ENCODE assay signal across 16 cellular contexts in genomic region chr10:69265521-69265920, GRCh38. TPM values are rescaled to one million over a fixed set of nuclear protein-coding genes. Genes with fewer than 3 reads are reported as not detected.
DNase-seq lines count a peak whose midpoint lies in the region; ATAC-seq, FAIRE-seq and TF ChIP-seq lines count a peak whose summit lies in the region.
"Had no signal": no experiment of that assay in that cellular context is flagged by ENCODE, and none has a peak within 500 bp of the region (broad histone marks: within the 10 kb centered on the region; RNA-seq: fewer than 3 reads in every experiment).

No MANE protein-coding gene starts in this region.

- 91% methylated on average over 9 of the region's 17 CpGs for WGBS in mammary epithelial cell (ENCODE audit: low coverage, missing lambda C conversion rate)
- WGBS in K562 (ENCODE audit: insufficient coverage, low coverage, missing lambda C conversion rate): 49% methylated on average over 17 of the region's 17 CpGs

- no peaks in the 10 kb centered on the region for H3K36me3 ChIP-seq in mammary epithelial cell (ENCODE audit: insufficient read depth, low read length)
- no peaks in the 10 kb centered on the region for H3K36me3 ChIP-seq in K562 (ENCODE audit: control insufficient read depth, insufficient read depth, low read length)
- no peaks in the 10 kb centered on the region for H3K36me3 ChIP-seq in mucosa of descending colon (ENCODE audit: low read depth)
- no peaks in the 10 kb centered on the region for H3K36me3 ChIP-seq in A673 (ENCODE audit: insufficient read depth, low read length, poor library complexity, severe bottlenecking)

- H3K4me3 ChIP-seq in mammary epithelial cell (replicated peaks in 1 of 3; ENCODE audit: insufficient read depth in 1 of 3, low read depth in 2 of 3, low read length in 3 of 3) (no peak overlapping the region), K562 (no peak overlapping the region), mucosa of descending colon (no peak overlapping the region), A673 (ENCODE audit: low read depth, low read length, poor library complexity, severe bottlenecking) (no peak overlapping the region)
- H3K4me3 ChIP-seq: GM12878 had no signal

- DNase-seq in MCF 10A (ENCODE audit: unreplicated experiment): peak; percentile 39
- DNase-seq in mammary epithelial cell: no peak
- no peak for DNase-seq in K562 (ENCODE audit: extremely low read depth in 1 of 4, low spot score in 3 of 4)
- DNase-seq in mucosa of descending colon: peak in 2 of 3 donors; percentile 7 to 46
- no peak for DNase-seq in NCI-H2107 (lab: John Stamatoyannopoulos, UW)
- DNase-seq in A673 (ENCODE audit: low spot score): no peak
- DNase-seq in NCI-H748 (lab: John Stamatoyannopoulos, UW; ENCODE audit: unreplicated experiment): no peak
- DNase-seq: C1 segment of cervical spinal cord; Calu3; CD4-positive, alpha-beta T cell; DMS 273 treated with DMSO at 0.1 percent for 48 hours; GOT3; H9 had no signal

- in situ Hi-C loops in mammary epithelial cell (cut with MboI; ENCODE audit: low sequenced_read_pairs in 2 of 2) (loop anchor here in 1 of 2 donors (25.0 kb wide), 1 partner anchor 347 kb away; no protein-coding TSS in a partner anchor), K562 (cut with MboI) (no loop called here)

- H4K20me1 ChIP-seq in mammary epithelial cell (ENCODE audit: insufficient read depth, low read length): no peaks in the 10 kb centered on the region
- no peaks in the 10 kb centered on the region for H4K20me1 ChIP-seq in K562 (replicated peaks; ENCODE audit: control insufficient read depth, insufficient read depth, low read length)

- no peak for TF ChIP-seq POLR2A in K562 (conservative IDR thresholded peaks at IDR 0.05)

- ATAC-seq in K562 (peak; percentile 16; the same call in 1 of the 3 replicates), mucosa of descending colon (peak; percentile 61), HG03571 (IDR thresholded peaks at IDR 0.05; ENCODE audit: unreplicated experiment) (no peak)
- ATAC-seq: GM12878 had no signal

- H3K27me3 Mint-ChIP-seq in MCF 10A (ENCODE audit: insufficient read depth, unreplicated experiment): no peaks in the 10 kb centered on the region
- H3K27me3 Mint-ChIP-seq: CD4-positive, alpha-beta T cell had no signal

- no peaks in the 10 kb centered on the region for H3K9me3 Mint-ChIP-seq in MCF 10A (ENCODE audit: unreplicated experiment)
- H3K9me3 Mint-ChIP-seq: CD4-positive, alpha-beta T cell; H9 had no signal

- no TSS peak for BruUV-seq in MCF 10A (replicated peaks; lab: Mats Ljungman, UMichigan)
- no TSS peak for BruUV-seq in mammary epithelial cell (replicated peaks; lab: Mats Ljungman, UMichigan)
- BruUV-seq in K562 (replicated peaks; lab: Mats Ljungman, UMichigan): no TSS peak
- BruUV-seq in A673 (replicated peaks; lab: Mats Ljungman, UMichigan): no TSS peak

- no peak overlapping the region for H3K27ac Mint-ChIP-seq in MCF 10A (ENCODE audit: low read depth, unreplicated experiment)
- H3K27ac Mint-ChIP-seq: B cell; CD4-positive, alpha-beta T cell; H9 had no signal

- dilution Hi-C loops in mammary epithelial cell (cut with HindIII; ENCODE audit: low sequenced_read_pairs): no loop called here

- no peak overlapping the region for H2AFZ ChIP-seq in mammary epithelial cell (ENCODE audit: low read depth, low read length)
- no peak overlapping the region for H2AFZ ChIP-seq in K562 (ENCODE audit: low read depth, low read length)

- H3K27ac ChIP-seq in mammary epithelial cell (ENCODE audit: insufficient read depth, low read depth, low read length) (no peak overlapping the region), K562 (ENCODE audit: extremely low read depth, low read depth, low read length) (no peak overlapping the region), A673 (ENCODE audit: low read depth, low read length, poor library complexity, severe bottlenecking) (no peak overlapping the region)

- H3K4me3 Mint-ChIP-seq in MCF 10A (ENCODE audit: unreplicated experiment): no peak overlapping the region
- H3K4me3 Mint-ChIP-seq: B cell; CD4-positive, alpha-beta T cell; H9 had no signal

- no peak overlapping the region for H3K9ac ChIP-seq in mammary epithelial cell (ENCODE audit: insufficient read depth, low read length)
- no peak overlapping the region; a peak in 1 of 4 replicates for H3K9ac ChIP-seq in K562 (ENCODE audit: insufficient read depth in 1 of 2, low read depth in 2 of 2, low read length in 2 of 2)

- H3K9me3 ChIP-seq in mammary epithelial cell (replicated peaks; ENCODE audit: insufficient read depth, low read length) (no peaks in the 10 kb centered on the region), K562 (replicated peaks; ENCODE audit: control insufficient read depth, insufficient read depth, low read depth, low read length) (no peaks in the 10 kb centered on the region), mucosa of descending colon (no peaks in the 10 kb centered on the region), A673 (ENCODE audit: low read depth, low read length, poor library complexity, severe bottlenecking) (no peaks in the 10 kb centered on the region)

- no peak for FAIRE-seq in K562 (lab: Jason Lieb, UNC)
- FAIRE-seq: GM12878 had no signal

- H3K4me1 Mint-ChIP-seq in MCF 10A (ENCODE audit: insufficient read depth, unreplicated experiment): peaks cover 30% of the 10 kb centered on the region

- no peak for TF ChIP-seq RAD21 in K562 (CRISPR knock-in tag; conservative IDR thresholded peaks at IDR 0.05 in 1 of 2, IDR thresholded peaks at IDR 0.05 in 1 of 2)

- TF ChIP-seq CTCF in MCF 10A (IDR thresholded peaks at IDR 0.05; ENCODE audit: unreplicated experiment) (no peak), mammary epithelial cell (conservative IDR thresholded peaks at IDR 0.05 in 1 of 2, IDR thresholded peaks at IDR 0.05 in 1 of 2; ENCODE audit: extremely low read depth in 1 of 2, insufficient read depth in 1 of 2, low read depth in 1 of 2, low read length in 2 of 2) (no peak), K562 (IDR thresholded peaks at IDR 0.05 in 2 of 3, conservative IDR thresholded peaks at IDR 0.05 in 1 of 3; ENCODE audit: insufficient read depth in 2 of 3, low read depth in 1 of 3, low read length in 3 of 3) (no peak), mucosa of descending colon (IDR thresholded peaks at IDR 0.05) (no peak), A673 (conservative IDR thresholded peaks at IDR 0.05; ENCODE audit: low read depth, low read length) (no peak)

- no peaks in the 10 kb centered on the region for H3K9me1 ChIP-seq in K562 (ENCODE audit: control insufficient read depth, insufficient read depth, low read length)

- H3K4me1 ChIP-seq in mammary epithelial cell (ENCODE audit: insufficient read depth, low read length): no peaks in the 10 kb centered on the region
- H3K4me1 ChIP-seq in K562 (replicated peaks in 1 of 2; ENCODE audit: control insufficient read depth in 2 of 2, insufficient read depth in 2 of 2, low read length in 2 of 2): peaks cover 0 to 5% of the 10 kb centered on the region in 2 experiments; a peak in 2 of 5 replicates
- H3K4me1 ChIP-seq in mucosa of descending colon (ENCODE audit: low read depth): no peaks in the 10 kb centered on the region
- no peaks in the 10 kb centered on the region for H3K4me1 ChIP-seq in A673 (ENCODE audit: insufficient read depth, low read length, poor library complexity, severe bottlenecking)

- POLR2A ChIA-PET in MCF 10A (lab: Yijun Ruan, JAX): interaction anchor here (1.6 kb wide), 1 partner anchor 85 kb away, joined by 3 read pairs; the partner anchor contains the start of gene SUPV3L1
- POLR2A ChIA-PET in K562 (lab: Yijun Ruan, JAX): interaction anchor here (0.6 to 1.5 kb wide), 5 partner anchors 9 to 125 kb away, joined by 3 to 5 read pairs (median 3); no protein-coding TSS in a partner anchor
- POLR2A ChIA-PET in A673 (lab: Charles Lee; ENCODE audit: low non-redundant PET): no interaction called here

- H3K79me2 ChIP-seq in mammary epithelial cell (ENCODE audit: insufficient read depth, low read length): no peaks in the 10 kb centered on the region
- no peaks in the 10 kb centered on the region for H3K79me2 ChIP-seq in K562 (ENCODE audit: control insufficient read depth, insufficient read depth, low read length)

- H3K27me3 ChIP-seq in mammary epithelial cell (ENCODE audit: insufficient read depth, low read length): no peaks in the 10 kb centered on the region
- peaks cover 5 to 7% of the 10 kb centered on the region in 2 experiments; a peak in 3 of 5 replicates for H3K27me3 ChIP-seq in K562 (ENCODE audit: control insufficient read depth in 2 of 2, insufficient read depth in 2 of 2, low read length in 2 of 2)
- no peaks in the 10 kb centered on the region for H3K27me3 ChIP-seq in A673 (replicated peaks; ENCODE audit: insufficient read depth, low read depth, low read length, poor library complexity)

- intact Hi-C loops in MCF 10A (cut with micrococcal nuclease) (no loop called here), mammary epithelial cell (cut with micrococcal nuclease) (no loop called here), K562 (cut with micrococcal nuclease) (no loop called here), mucosa of descending colon (cut with DNase I, micrococcal nuclease) (no loop called here), A673 (cut with micrococcal nuclease; ENCODE audit: unreplicated experiment) (no loop called here)

- TF ChIP-seq EP300 in K562 (IDR thresholded peaks at IDR 0.05; ENCODE audit: low read length): no peak

- CTCF ChIA-PET in MCF 10A (lab: Yijun Ruan, JAX) (interaction anchor here (0.6 kb wide), 1 partner anchor 142 kb away, joined by 3 read pairs; no protein-coding TSS in a partner anchor), mammary epithelial cell (lab: Charles Lee; ENCODE audit: low non-redundant PET) (no interaction called here), K562 (lab: Yijun Ruan, JAX; ENCODE audit: low intra/inter-chr PET ratio) (no interaction called here), A673 (lab: Charles Lee) (no interaction called here)

- H3K4me2 ChIP-seq in mammary epithelial cell (ENCODE audit: insufficient read depth, low read depth, low read length) (no peak overlapping the region), K562 (ENCODE audit: insufficient read depth, low read length) (no peak overlapping the region)

- H3K36me3 Mint-ChIP-seq in MCF 10A (ENCODE audit: insufficient read depth, unreplicated experiment): no peaks in the 10 kb centered on the region

RNA-seq across cellular contexts. Expression of gene HK1, which starts 12.8 kb away (rescaled TPM):
- total RNA-seq in MCF 10A (2022) (126 and 134 TPM in 2 replicates), mammary epithelial cell (100 to 1,000 TPM; 115 to 133 TPM), K562 (2014; rRNA removed) (309 and 365 TPM in 2 replicates), K562 (2014; rRNA removed; fragmentation: Illumina TruSeq; extraction: Trizol) (193 and 203 TPM in 2 replicates), K562 (2015; rRNA removed; fragmentation: Illumina TruSeq; extraction: Trizol) (186 and 188 TPM in 2 replicates), K562 (2021) (369 and 422 TPM in 2 replicates), mucosa of descending colon (100 to 1,000 TPM in 1 of 3 donors, 10 to 100 TPM in 2; 63.9 to 102 (median 81.3) TPM), A673 (2021) (106 and 107 TPM in 2 replicates)
- polyA plus RNA-seq in mammary epithelial cell (95.9 TPM), K562 (2011; rRNA removed) (133 and 176 TPM in 2 replicates), K562 (2014; fragmentation: Illumina TruSeq; extraction: Trizol) (423 and 444 TPM in 2 replicates), K562 (2014; fragmentation: Nextera tagmentation; extraction: Ambion mirVana) (10 to 100 TPM; 29.2 to 34.6 TPM), K562 (2014; rRNA removed) (239 and 256 TPM in 2 replicates)
- 256 TPM for polyA minus RNA-seq in mammary epithelial cell
- total RNA-seq in K562 (2011; cell fraction: chromatin; rRNA removed; ENCODE audit: low replicate concordance): 146 and 195 TPM in 2 replicates
- 104 and 109 TPM in 2 replicates for total RNA-seq in K562 (2011; cell fraction: nucleolus; rRNA removed)
- 111 and 114 TPM in 2 replicates for total RNA-seq in K562 (2011; cell fraction: nucleoplasm; rRNA removed)
- polyA plus RNA-seq in K562 (2011; cell fraction: cytosol; rRNA removed): 163 and 167 TPM in 2 replicates
- 84.0 and 115 TPM in 2 replicates for polyA plus RNA-seq in K562 (2011; cell fraction: nucleus; rRNA removed)
- 265 and 370 TPM in 2 replicates for polyA plus RNA-seq in K562 (2012)
- 362 and 462 TPM in 2 replicates for polyA minus RNA-seq in K562 (2011; rRNA and poly(A)+ RNA removed)
- polyA minus RNA-seq in K562 (2011; cell fraction: cytosol; rRNA and poly(A)+ RNA removed): 160 and 170 TPM in 2 replicates
- 46.6 and 67.3 TPM in 2 replicates for polyA minus RNA-seq in K562 (2011; cell fraction: nucleus; rRNA and poly(A)+ RNA removed)

RNA-seq across cellular contexts. Expression of gene HKDC1, which starts 45.4 kb away (rescaled TPM):
- total RNA-seq in MCF 10A (2022): 0.68 and 1.1 TPM in 2 replicates
- total RNA-seq in mammary epithelial cell: under 1 TPM; under 0.01 to 0.07 TPM
- 0.26 TPM for polyA plus RNA-seq in mammary epithelial cell
- not detected for polyA minus RNA-seq in mammary epithelial cell
- not detected in 2 replicates for total RNA-seq in K562 (2011; cell fraction: chromatin; rRNA removed; ENCODE audit: low replicate concordance)
- total RNA-seq in K562 (2011; cell fraction: nucleolus; rRNA removed): not detected in 2 replicates
- not detected in 2 replicates for total RNA-seq in K562 (2011; cell fraction: nucleoplasm; rRNA removed)
- total RNA-seq in K562 (2014; rRNA removed): 0.12 TPM in 1 of 2 replicates, not detected in the other
- 0.19 and 0.22 TPM in 2 replicates for total RNA-seq in K562 (2014; rRNA removed; fragmentation: Illumina TruSeq; extraction: Trizol)
- total RNA-seq in K562 (2015; rRNA removed; fragmentation: Illumina TruSeq; extraction: Trizol): 0.08 TPM in 1 of 2 replicates, not detected in the other
- total RNA-seq in K562 (2021): 0.04 TPM in 1 of 2 replicates, not detected in the other
- polyA plus RNA-seq in K562 (2011; rRNA removed): 0.07 TPM in 1 of 2 replicates, not detected in the other
- 0.06 and 0.51 TPM in 2 replicates for polyA plus RNA-seq in K562 (2011; cell fraction: cytosol; rRNA removed)
- 0.04 and 0.09 TPM in 2 replicates for polyA plus RNA-seq in K562 (2011; cell fraction: nucleus; rRNA removed)
- polyA plus RNA-seq in K562 (2012): 0.03 and 1.1 TPM in 2 replicates
- 0.28 TPM in 1 of 2 replicates, not detected in the other for polyA plus RNA-seq in K562 (2014; fragmentation: Illumina TruSeq; extraction: Trizol)
- polyA plus RNA-seq in K562 (2014; fragmentation: Nextera tagmentation; extraction: Ambion mirVana): not detected
- polyA plus RNA-seq in K562 (2014; rRNA removed): 0.15 and 0.53 TPM in 2 replicates
- not detected in 2 replicates for polyA minus RNA-seq in K562 (2011; rRNA and poly(A)+ RNA removed)
- not detected in 2 replicates for polyA minus RNA-seq in K562 (2011; cell fraction: cytosol; rRNA and poly(A)+ RNA removed)
- polyA minus RNA-seq in K562 (2011; cell fraction: nucleus; rRNA and poly(A)+ RNA removed): not detected in 2 replicates
- 10 to 100 TPM; 20.2 to 31.2 (median 23.9) TPM for total RNA-seq in mucosa of descending colon
- total RNA-seq in A673 (2021): 0.52 and 0.79 TPM in 2 replicates
- total RNA-seq: B cell, H9 had no signal

Comparison
In these comparisons a context has a peak if more than half of its experiments do, and no peak if none do; other contexts are left out.
1. DNase-seq: peak in MCF 10A (single experiment) and mucosa of descending colon (2 of 3); none in mammary epithelial cell (single experiment), K562 (0 of 4), NCI-H2107 (single experiment), A673 (single experiment) and NCI-H748 (single experiment).
2. RNA of gene HKDC1, which starts 45.4 kb away (total RNA-seq): 20.2 to 31.2 TPM in mucosa of descending colon; 0.68 to 1.1 TPM in MCF 10A, 0.52 to 0.79 TPM in A673, under 0.01 to 0.07 TPM in mammary epithelial cell and 0.04 to 0.22 TPM in K562; every median in the first group is over 10 times any median in the second.